8 cellular contexts compared by ENCODE assay signal in the genomic region with DNA sequence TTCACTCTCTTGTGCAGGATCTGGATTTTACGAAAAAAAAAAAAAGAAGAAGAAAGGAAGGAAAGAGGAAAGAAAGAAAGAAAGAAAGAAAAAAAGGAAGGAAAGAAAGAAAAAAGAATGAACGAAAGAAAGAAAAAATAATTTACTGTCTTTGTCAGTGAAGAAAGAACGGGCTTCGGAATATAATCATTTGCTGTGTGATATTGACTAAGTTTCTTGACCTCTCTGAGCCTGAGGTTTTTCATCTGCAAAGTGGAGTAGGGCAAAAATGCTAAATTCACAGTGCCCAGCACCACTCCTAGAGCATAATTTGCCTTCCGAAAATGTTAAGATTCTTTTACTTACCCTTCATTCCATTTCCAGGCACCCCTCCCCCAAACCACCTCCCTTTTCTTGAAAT. TPM values are rescaled to one million over a fixed set of nuclear protein-coding genes. Genes with fewer than 3 reads are reported as not detected.
DNase-seq lines count a peak whose midpoint lies in the region; ATAC-seq and TF ChIP-seq lines count a peak whose summit lies in the region.

No MANE protein-coding gene starts in this region.

- peaks cover 66% of the 10 kb centered on the region for H3K4me1 ChIP-seq in vagina

- intact Hi-C loops in vagina (cut with DNase I), result no loop called here

- TF ChIP-seq POLR2A in vagina (IDR thresholded peaks at IDR 0.05), result no peak

- H3K4me3 ChIP-seq in brain microvascular endothelial cell (ENCODE audit: low read depth, low read length) (peak overlapping the region; percentile 58), vagina (peak overlapping the region; percentile 42 to 59)

- H3K27ac ChIP-seq in brain microvascular endothelial cell (no peak overlapping the region), vagina (peak overlapping the region; percentile 84)

- H3K9me3 Mint-ChIP-seq in stimulated activated naive CD8-positive, alpha-beta T cell treated with anti-CD3 and anti-CD28 coated beads, Interleukin-15, Interleukin-2, amounts not matched to agents 100 ng/mL and 50 ng/mL, for 24 hours, result no peaks in the 10 kb centered on the region
- no peaks in the 10 kb centered on the region for H3K9me3 Mint-ChIP-seq in mesothelial cell of epicardium

- peaks cover 43% of the 10 kb centered on the region for H3K27me3 Mint-ChIP-seq in stimulated activated naive CD8-positive, alpha-beta T cell treated with anti-CD3 and anti-CD28 coated beads, Interleukin-15, Interleukin-2, amounts not matched to agents 100 ng/mL and 50 ng/mL, for 24 hours
- peaks cover 14% of the 10 kb centered on the region for H3K27me3 Mint-ChIP-seq in mesothelial cell of epicardium (ENCODE audit: low read depth)

- H3K9me3 ChIP-seq in vagina, result no peaks in the 10 kb centered on the region

- in situ Hi-C loops in brain microvascular endothelial cell (cut with HindIII; ENCODE audit: low pct_ligation_motif_present, low sequenced_read_pairs), result no loop called here

- no peak for ATAC-seq in stimulated activated naive CD8-positive, alpha-beta T cell treated with anti-CD3 and anti-CD28 coated beads, Interleukin-15, Interleukin-2, amounts not matched to agents 100 U/mL and 50 U/mL, for 24 hours
- ATAC-seq in GM21390 (IDR thresholded peaks at IDR 0.05; ENCODE audit: unreplicated experiment) (no peak), HG03280 (IDR thresholded peaks at IDR 0.05; ENCODE audit: unreplicated experiment) (no peak)

- H3K27ac Mint-ChIP-seq in stimulated activated naive CD8-positive, alpha-beta T cell treated with anti-CD3 and anti-CD28 coated beads, Interleukin-15, Interleukin-2, amounts not matched to agents 100 ng/mL and 50 ng/mL, for 24 hours, result no peak overlapping the region
- peak overlapping the region; percentile 86 for H3K27ac Mint-ChIP-seq in mesothelial cell of epicardium

- TF ChIP-seq CTCF in brain microvascular endothelial cell (IDR thresholded peaks at IDR 0.05; ENCODE audit: low read depth, low read length, missing control alignments) (no peak), mesothelial cell of epicardium (IDR thresholded peaks at IDR 0.05; ENCODE audit: unreplicated experiment) (no peak), vagina (IDR thresholded peaks at IDR 0.05) (no peak)

- peak overlapping the region; percentile 66 for H3K4me3 Mint-ChIP-seq in stimulated activated naive CD8-positive, alpha-beta T cell treated with anti-CD3 and anti-CD28 coated beads, Interleukin-15, Interleukin-2, amounts not matched to agents 100 ng/mL and 50 ng/mL, for 24 hours
- H3K4me3 Mint-ChIP-seq in mesothelial cell of epicardium, result peak overlapping the region; percentile 67

- H3K36me3 ChIP-seq in brain microvascular endothelial cell (replicated peaks) (no peaks in the 10 kb centered on the region), vagina (no peaks in the 10 kb centered on the region)

- H3K27me3 ChIP-seq in brain microvascular endothelial cell (replicated peaks) (no peaks in the 10 kb centered on the region), vagina (no peaks in the 10 kb centered on the region)

- H3K4me1 Mint-ChIP-seq in stimulated activated naive CD8-positive, alpha-beta T cell treated with anti-CD3 and anti-CD28 coated beads, Interleukin-15, Interleukin-2, amounts not matched to agents 100 ng/mL and 50 ng/mL, for 24 hours (ENCODE audit: low read depth), result peaks cover 60% of the 10 kb centered on the region
- peaks cover 39% of the 10 kb centered on the region for H3K4me1 Mint-ChIP-seq in mesothelial cell of epicardium

- no peaks in the 10 kb centered on the region for H3K36me3 Mint-ChIP-seq in stimulated activated naive CD8-positive, alpha-beta T cell treated with anti-CD3 and anti-CD28 coated beads, Interleukin-15, Interleukin-2, amounts not matched to agents 100 ng/mL and 50 ng/mL, for 24 hours (ENCODE audit: low read depth)
- peaks cover 12% of the 10 kb centered on the region for H3K36me3 Mint-ChIP-seq in mesothelial cell of epicardium

- no peak for DNase-seq in stimulated activated naive CD8-positive, alpha-beta T cell treated with anti-CD3 and anti-CD28 coated beads, Interleukin-15, Interleukin-2, amounts not matched to agents 100 U/mL and 50 U/mL, for 24 hours
- no peak for DNase-seq in brain microvascular endothelial cell
- no peak for DNase-seq in mesothelial cell of epicardium (ENCODE audit: low spot score in 2 of 2, unreplicated experiment in 2 of 2)
- no peak for DNase-seq in vagina (ENCODE audit: extremely low spot score in 2 of 2)
- DNase-seq in stimulated activated naive CD4-positive, alpha-beta T cell treated with Interleukin-2 at 50 U/mL for 16 hours (lab: John Stamatoyannopoulos, UW), result no peak

RNA-seq across cellular contexts. Expression of a gene that starts 0.3 kb away (rescaled TPM):
- total RNA-seq in mesothelial cell of epicardium (2.0 to 2.3 TPM (median 2.1 TPM) in 3 replicates), vagina (3.2 TPM)

RNA-seq across cellular contexts. Expression of a gene that starts 0.4 kb away (rescaled TPM):
- total RNA-seq in mesothelial cell of epicardium (20.5 to 23.1 TPM (median 20.9 TPM) in 3 replicates), vagina (5.9 TPM)

RNA-seq across cellular contexts. Expression of a gene that starts 5.2 kb away (rescaled TPM):
- total RNA-seq in mesothelial cell of epicardium (35.9 to 38.2 TPM (median 37.8 TPM) in 3 replicates), vagina (44.9 TPM)

RNA-seq across cellular contexts. Expression of a gene that starts 22.9 kb away (rescaled TPM):
- total RNA-seq in mesothelial cell of epicardium, result 30.6 to 33.7 TPM (median 33.4 TPM) in 3 replicates
- total RNA-seq in vagina, result 44.7 TPM
